Comparison of ENCODE assay signal across 8 cellular contexts in genomic region chr10:60777696-60778213, GRCh38. TPM values are rescaled to one million over a fixed set of nuclear protein-coding genes. Genes with fewer than 3 reads are reported as not detected.
DNase-seq lines count a peak whose midpoint lies in the region; ATAC-seq lines count a peak whose summit lies in the region.

No MANE protein-coding gene starts in this region.

- peaks cover 11% of the 10 kb centered on the region for H3K4me1 ChIP-seq in adipocyte (ENCODE audit: control insufficient read depth, insufficient read depth, low read length)
- H3K4me1 ChIP-seq in mesodermal cell (ENCODE audit: control insufficient read depth, insufficient read depth, low read length, poor library complexity, severe bottlenecking) = peaks cover 6% of the 10 kb centered on the region

- DNase-seq in activated T-cell treated with anti-CD3 and anti-CD28 coated beads, Interleukin-2, amount 50 U/mL, for 24 hours = no peak
- DNase-seq in activated T-cell treated with anti-CD3 and anti-CD28 coated beads, Interleukin-2, amount 50 U/mL, for 1 hour = no peak
- no peak for DNase-seq in adipocyte (ENCODE audit: low read depth)
- no peak for DNase-seq in NCI-H187 treated with DMSO at 0.1 percent for 48 hours (lab: John Stamatoyannopoulos, UW)
- no peak for DNase-seq in NCI-H526 treated with DMSO at 0.1 percent for 48 hours (lab: John Stamatoyannopoulos, UW)
- DNase-seq in NCI-H146 (lab: John Stamatoyannopoulos, UW) = no peak

- WGBS in mesodermal cell (ENCODE audit: insufficient coverage in 2 of 2), 2 experiments = no CpG with 5 or more reads among the region's 9 CpGs

- no peaks in the 10 kb centered on the region for H3K27me3 ChIP-seq in adipocyte (replicated peaks; ENCODE audit: control insufficient read depth, insufficient read depth, low read length)

- peak overlapping the region; percentile 98 for H3K27ac Mint-ChIP-seq in activated T-cell treated with anti-CD3 and anti-CD28 coated beads, Interleukin-2, amount 50 U/mL, for 24 hours

- H3K27ac ChIP-seq in mesodermal cell (ENCODE audit: low read depth, low read length, severe bottlenecking) = no peak overlapping the region

- peak overlapping the region; percentile 91 for H3K4me3 ChIP-seq in adipocyte (ENCODE audit: low read length)
- peak overlapping the region; percentile 83 for H3K4me3 ChIP-seq in mesodermal cell (ENCODE audit: extremely low read depth, insufficient read depth, low read length, poor library complexity, severe bottlenecking)

- no peaks in the 10 kb centered on the region for H3K27me3 Mint-ChIP-seq in activated T-cell treated with anti-CD3 and anti-CD28 coated beads, Interleukin-2, amount 50 U/mL, for 24 hours

- ATAC-seq in HG03135 (IDR thresholded peaks at IDR 0.05; ENCODE audit: unreplicated experiment) = peak; percentile 5

- no peaks in the 10 kb centered on the region for H3K9me3 Mint-ChIP-seq in activated T-cell treated with anti-CD3 and anti-CD28 coated beads, Interleukin-2, amount 50 U/mL, for 24 hours

- H3K9ac ChIP-seq in adipocyte (ENCODE audit: low read length) = peak overlapping the region; percentile 90

- H3K4me1 Mint-ChIP-seq in activated T-cell treated with anti-CD3 and anti-CD28 coated beads, Interleukin-2, amount 50 U/mL, for 24 hours (ENCODE audit: low read depth) = peaks cover 27% of the 10 kb centered on the region

- H3K36me3 Mint-ChIP-seq in activated T-cell treated with anti-CD3 and anti-CD28 coated beads, Interleukin-2, amount 50 U/mL, for 24 hours (ENCODE audit: low read depth) = peaks cover 40% of the 10 kb centered on the region

- no peaks in the 10 kb centered on the region for H3K9me3 ChIP-seq in adipocyte (ENCODE audit: control insufficient read depth, low read length)
- H3K9me3 ChIP-seq in mesodermal cell (ENCODE audit: control insufficient read depth, low read length) = no peaks in the 10 kb centered on the region

- H3K4me3 Mint-ChIP-seq in activated T-cell treated with anti-CD3 and anti-CD28 coated beads, Interleukin-2, amount 50 U/mL, for 24 hours = peak overlapping the region; percentile 98

- H3K36me3 ChIP-seq in adipocyte (ENCODE audit: control insufficient read depth, insufficient read depth, low read length, severe bottlenecking) (no peaks in the 10 kb centered on the region), mesodermal cell (ENCODE audit: control insufficient read depth, insufficient read depth, low read length) (peaks cover 12% of the 10 kb centered on the region)

RNA-seq across cellular contexts. Expression of gene CDK1, which starts 0.5 kb away (rescaled TPM):
- 165 TPM for polyA plus RNA-seq in mesodermal cell (2013, experiment 1 of 2)
- polyA plus RNA-seq in mesodermal cell (2013, experiment 2 of 2) = 176 TPM
